ENCODE assay signal across 8 cellular contexts in the genomic region with DNA sequence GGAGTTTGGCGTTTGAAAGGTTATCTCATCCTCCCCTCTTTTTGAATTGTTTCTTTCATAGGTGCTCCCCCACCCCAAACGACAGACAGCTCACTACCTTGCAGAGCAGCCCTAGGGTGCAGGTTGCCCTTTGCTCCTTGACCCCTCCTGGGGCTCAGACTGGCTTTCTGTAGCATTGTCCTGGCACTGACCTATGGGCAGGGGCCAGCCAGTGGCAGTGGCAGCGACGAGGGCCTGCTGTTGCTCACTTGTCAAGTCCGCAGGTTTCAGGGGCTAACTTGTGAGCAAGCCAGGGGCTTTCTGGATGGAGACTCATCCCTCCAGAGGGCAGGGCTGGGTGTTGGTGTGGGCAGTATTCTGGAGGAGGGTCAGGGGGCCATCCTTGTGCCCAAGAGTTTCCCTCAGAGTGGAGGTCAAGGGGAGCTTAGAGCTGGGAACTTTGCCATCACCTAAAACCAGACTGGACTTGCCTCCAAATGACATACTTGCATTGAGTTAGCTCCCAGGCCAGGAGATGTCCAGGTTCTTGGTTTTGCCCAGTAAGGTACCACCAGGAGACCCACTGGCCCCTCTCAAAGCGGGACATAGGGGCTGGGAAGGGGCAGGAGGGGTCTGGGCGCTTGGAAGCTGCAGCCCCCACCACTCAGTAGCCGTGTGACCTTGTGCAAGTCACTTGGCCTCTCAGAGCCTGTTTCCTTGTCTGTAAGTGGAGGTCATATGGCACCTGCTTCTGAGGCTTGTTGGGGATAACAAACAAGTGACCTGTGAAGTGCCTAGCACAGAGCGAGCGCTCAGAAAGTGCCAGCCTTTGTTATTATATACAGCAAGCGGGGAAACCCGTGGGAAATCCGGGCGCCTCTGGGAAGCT. TPM values are rescaled to one million over a fixed set of nuclear protein-coding genes. Genes with fewer than 3 reads are reported as not detected.
DNase-seq lines count a peak whose midpoint lies in the region; ATAC-seq and TF ChIP-seq lines count a peak whose summit lies in the region.

No MANE protein-coding gene starts in this region.

- no peak overlapping the region for H3K9ac ChIP-seq in BLaER1

- H4K20me1 ChIP-seq in BLaER1 (no peaks in the 10 kb centered on the region), OCI-LY7 (ENCODE audit: insufficient read depth, low read length) (no peaks in the 10 kb centered on the region)

- no peaks in the 10 kb centered on the region for H3K79me2 ChIP-seq in OCI-LY7 (ENCODE audit: insufficient read depth, low read depth, low read length)

- peak overlapping the region; percentile 76 for H3K27ac Mint-ChIP-seq in stimulated activated memory B cell treated with anti-CD40 and anti-IgM and Interleukin-4, amounts not matched to agents 10 μg/mL and 1 μg/mL and 100 μg/mL, for 72 hours

- H3K27me3 ChIP-seq in BLaER1 (no peaks in the 10 kb centered on the region), heart left ventricle (no peaks in the 10 kb centered on the region)

- no peaks in the 10 kb centered on the region for H3K9me2 ChIP-seq in OCI-LY7 (ENCODE audit: insufficient read depth, low read length)

- H2AFZ ChIP-seq in OCI-LY7 (ENCODE audit: low read length): peak overlapping the region; percentile 50

- intact Hi-C loops in OCI-LY7 (cut with micrococcal nuclease; ENCODE audit: unreplicated experiment) (no loop called here), heart left ventricle (cut with DNase I) (loop anchor here in 8 of 10 donors (1.0 to 5.0 kb wide), 8 partner anchors 26 to 57 kb away; partner anchors contain the start of gene CDKN2AIPNL (in 1 of the 8))

- DNase-seq in OCI-LY7 (ENCODE audit: low spot score): peak; percentile 36
- DNase-seq in heart left ventricle: peak in 4 of 5 donors; percentile 20 to 65 (median 58)
- no peak for DNase-seq in epidermal melanocyte (ENCODE audit: insufficient read length, low spot score)
- no peak for DNase-seq in stimulated activated CD4-positive, alpha-beta T cell treated with anti-CD3 and anti-CD28 coated beads, Interleukin-2, amount 100 ng/mL, for 48 hours
- no peak for DNase-seq in activated gamma-delta T cell treated with Interleukin-2 at 50 U/mL for 16 hours

- no peaks in the 10 kb centered on the region for H3K9me3 ChIP-seq in BLaER1
- no peaks in the 10 kb centered on the region for H3K9me3 ChIP-seq in OCI-LY7 (ENCODE audit: low read length)
- no peaks in the 10 kb centered on the region for H3K9me3 ChIP-seq in heart left ventricle

- peak overlapping the region; percentile 80 for H3K4me3 Mint-ChIP-seq in stimulated activated memory B cell treated with anti-CD40 and anti-IgM and Interleukin-4, amounts not matched to agents 10 μg/mL and 1 μg/mL and 100 μg/mL, for 72 hours

- TF ChIP-seq POLR2A in heart left ventricle (IDR thresholded peaks at IDR 0.05): no peak

- H3K27ac ChIP-seq in BLaER1: peak overlapping the region; percentile 81; the same call in 1 of the 2 replicates
- H3K27ac ChIP-seq in OCI-LY7 (ENCODE audit: low read depth, low read length, poor library complexity, severe bottlenecking): no peak overlapping the region
- H3K27ac ChIP-seq in heart left ventricle: peak overlapping the region; percentile 95 to 100 (median 98)

- H3K4me1 Mint-ChIP-seq in stimulated activated memory B cell treated with anti-CD40 and anti-IgM and Interleukin-4, amounts not matched to agents 10 μg/mL and 1 μg/mL and 100 μg/mL, for 72 hours: peaks cover 67% of the 10 kb centered on the region

- TF ChIP-seq CTCF in OCI-LY7 (conservative IDR thresholded peaks at IDR 0.05; ENCODE audit: low read length): no peak
- no peak for TF ChIP-seq CTCF in heart left ventricle (IDR thresholded peaks at IDR 0.05)

- H3K36me3 Mint-ChIP-seq in stimulated activated memory B cell treated with anti-CD40 and anti-IgM and Interleukin-4, amounts not matched to agents 10 μg/mL and 1 μg/mL and 100 μg/mL, for 72 hours: no peaks in the 10 kb centered on the region

- 35 to 38% (median 37%) methylated on average over 13 to 14 of the region's 14 CpGs for WGBS in heart left ventricle, 4 donors

- ATAC-seq in GM21717 (IDR thresholded peaks at IDR 0.05; ENCODE audit: unreplicated experiment): peak; percentile 36
- ATAC-seq in heart left ventricle: no peak
- no peak for ATAC-seq in stimulated activated memory B cell treated with anti-CD40 and anti-IgM and Interleukin-4, amounts not matched to agents 10 μg/mL and 1 μg/mL and 100 μg/mL, for 72 hours

- no peaks in the 10 kb centered on the region for H3K27me3 Mint-ChIP-seq in stimulated activated memory B cell treated with anti-CD40 and anti-IgM and Interleukin-4, amounts not matched to agents 10 μg/mL and 1 μg/mL and 100 μg/mL, for 72 hours

- H3K36me3 ChIP-seq in BLaER1 (no peaks in the 10 kb centered on the region), OCI-LY7 (ENCODE audit: insufficient read depth, low read length) (no peaks in the 10 kb centered on the region), heart left ventricle (no peaks in the 10 kb centered on the region)

- BruUV-seq in OCI-LY7 (replicated peaks; lab: Mats Ljungman, UMichigan): no TSS peak

- H3K9me3 Mint-ChIP-seq in stimulated activated memory B cell treated with anti-CD40 and anti-IgM and Interleukin-4, amounts not matched to agents 10 μg/mL and 1 μg/mL and 100 μg/mL, for 72 hours: no peaks in the 10 kb centered on the region

- H3K4me1 ChIP-seq in BLaER1 (peaks cover 69% of the 10 kb centered on the region), OCI-LY7 (ENCODE audit: insufficient read depth, low read length, poor library complexity, severe bottlenecking) (peaks cover 25% of the 10 kb centered on the region), heart left ventricle (peaks cover 3 to 41% (median 30%) of the 10 kb centered on the region in 12 donors)

- peak overlapping the region; percentile 86 for H3K4me2 ChIP-seq in BLaER1
- peak overlapping the region; percentile 50 for H3K4me2 ChIP-seq in OCI-LY7 (ENCODE audit: low read length)

- CTCF ChIA-PET in OCI-LY7 (lab: Charles Lee; ENCODE audit: unreplicated experiment): interaction anchor here (0.7 kb wide), 1 partner anchor 230 kb away, joined by 11 read pairs; no protein-coding TSS in a partner anchor

- H3K4me3 ChIP-seq in BLaER1: peak overlapping the region; percentile 65
- H3K4me3 ChIP-seq in OCI-LY7 (ENCODE audit: low read depth, low read length, poor library complexity, severe bottlenecking): peak overlapping the region; percentile 23
- H3K4me3 ChIP-seq in heart left ventricle: peak overlapping the region in 10 of 12 donors; percentile 52 to 74 (median 61)

- POLR2A ChIA-PET in OCI-LY7 (lab: Charles Lee): interaction anchor here (0.5 to 1.1 kb wide), 2 partner anchors 14 to 56 kb away, joined by 3 read pairs; no protein-coding TSS in a partner anchor

RNA-seq across cellular contexts. Expression of gene CDKN2AIPNL, which starts 53.5 kb away (rescaled TPM):
- total RNA-seq in OCI-LY7 (2014; rRNA removed; shearing (Covaris generic)): 40.5 and 47.8 TPM in 2 replicates
- 45.7 and 45.8 TPM in 2 replicates for total RNA-seq in OCI-LY7 (2022)
- total RNA-seq in heart left ventricle: 10 to 100 TPM; 26.6 to 38.4 (median 32.3) TPM
- 10 to 100 TPM; 45.1 to 87.5 TPM for polyA plus RNA-seq in heart left ventricle

Comparison
In these comparisons a context has a peak if more than half of its experiments do, and no peak if none do; other contexts are left out.
1. DNase-seq: peak in OCI-LY7 (single experiment) and heart left ventricle (4 of 5); none in epidermal melanocyte (single experiment), stimulated activated CD4-positive, alpha-beta T cell treated with anti-CD3 and anti-CD28 coated beads, Interleukin-2, amount 100 ng/mL, for 48 hours (0 of 2) and activated gamma-delta T cell treated with Interleukin-2 at 50 U/mL for 16 hours (single experiment).
2. Peak in every context shown above with its lines, with median percentiles within 50 percentile points of each other: H3K4me3 ChIP-seq.